1 cellular context compared by ENCODE assay signal in the genomic region with DNA sequence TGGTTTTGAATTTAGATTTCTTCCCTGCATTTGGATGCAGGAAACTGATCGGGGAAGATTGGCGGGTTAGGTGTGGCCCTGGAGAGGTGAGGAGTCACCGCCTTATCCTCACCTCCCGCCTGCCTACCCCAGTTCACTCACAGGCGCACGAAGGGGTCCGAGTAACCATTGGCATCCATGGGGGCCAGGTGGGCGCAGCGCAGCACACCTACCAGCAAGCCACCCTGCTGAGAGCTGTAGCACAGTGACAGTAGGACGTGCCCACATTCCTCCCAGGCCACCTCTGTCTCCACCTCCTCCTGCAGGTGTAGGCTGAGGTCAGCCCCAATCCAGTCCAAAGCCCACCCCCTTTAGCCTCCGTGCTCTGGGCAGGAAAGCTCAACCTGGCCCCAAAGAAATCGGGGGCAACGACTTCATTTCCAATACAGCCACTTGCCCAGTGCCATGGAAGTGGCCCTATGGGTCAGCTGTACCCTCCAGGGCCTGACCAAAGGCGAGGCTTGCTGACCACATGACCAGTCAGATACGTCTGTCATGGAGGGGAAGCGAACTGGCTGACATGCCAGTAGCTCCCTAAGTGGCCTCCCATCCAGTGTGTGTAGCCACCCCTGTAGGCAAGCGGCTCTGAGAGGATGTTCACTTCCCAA.
TF ChIP-seq lines count a peak whose summit lies in the region.

No MANE protein-coding gene starts in this region.

TF ChIP-seq in K562, 482 proteins besides CTCF, POLR2A, EP300 and RAD21:
- 0 out of 2 replicates have a peak, but pooled peaks have one; percentile 44 for TF ChIP-seq SUPT5H (IDR thresholded peaks at IDR 0.05)
- TF ChIP-seq, protein P1, sequence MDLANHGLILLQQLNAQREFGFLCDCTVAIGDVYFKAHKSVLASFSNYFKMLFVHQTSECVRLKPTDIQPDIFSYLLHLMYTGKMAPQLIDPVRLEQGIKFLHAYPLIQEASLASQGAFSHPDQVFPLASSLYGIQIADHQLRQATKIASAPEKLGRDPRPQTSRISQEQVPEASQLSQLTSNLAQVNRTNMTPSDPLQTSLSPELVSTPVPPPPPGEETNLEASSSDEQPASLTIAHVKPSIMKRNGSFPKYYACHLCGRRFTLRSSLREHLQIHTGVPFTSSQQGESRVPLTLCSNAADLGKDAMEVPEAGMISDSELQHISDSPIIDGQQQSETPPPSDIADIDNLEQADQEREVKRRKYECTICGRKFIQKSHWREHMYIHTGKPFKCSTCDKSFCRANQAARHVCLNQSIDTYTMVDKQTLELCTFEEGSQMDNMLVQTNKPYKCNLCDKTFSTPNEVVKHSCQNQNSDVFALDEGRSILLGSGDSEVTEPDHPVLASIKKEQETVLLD (IDR thresholded peaks at IDR 0.05): no peak
- TF ChIP-seq ZZZ3 (IDR thresholded peaks at IDR 0.05): no peak
- TF ChIP-seq RBFOX2 (IDR thresholded peaks at IDR 0.05; ENCODE audit: low read depth, low read length): 0 out of 2 replicates have a peak, but pooled peaks have one; percentile 22
- no peak for TF ChIP-seq TARDBP (IDR thresholded peaks at IDR 0.05)
- no peak for TF ChIP-seq RBM25 (IDR thresholded peaks at IDR 0.05; ENCODE audit: low read depth, low read length, severe bottlenecking)
- TF ChIP-seq POLR2G (IDR thresholded peaks at IDR 0.05; ENCODE audit: low read depth, low read length): peak; percentile 15; the same call in 1 of the 2 replicates
- no peak for TF ChIP-seq PTBP1 (IDR thresholded peaks at IDR 0.05; ENCODE audit: low read depth, low read length)
